17 cellular contexts compared by ENCODE assay signal in genomic region chr13:84237181-84237580, GRCh38.
DNase-seq lines count a peak whose midpoint lies in the region; ATAC-seq and TF ChIP-seq lines count a peak whose summit lies in the region.
"Had no signal": no experiment of that assay in that cellular context is flagged by ENCODE, and none has a peak within 500 bp of the region (broad histone marks: within the 10 kb centered on the region; RNA-seq: fewer than 3 reads in every experiment).

No MANE protein-coding gene starts in this region.

- H3K4me3 ChIP-seq in DND-41 (ENCODE audit: low read depth in 1 of 2, low read length in 2 of 2) = no peak overlapping the region
- H3K4me3 ChIP-seq in mammary epithelial cell (replicated peaks in 1 of 3; ENCODE audit: insufficient read depth in 1 of 3, low read depth in 2 of 3, low read length in 3 of 3) = no peak overlapping the region

- peak overlapping the region; percentile 52 for H2AFZ ChIP-seq in DND-41 (ENCODE audit: low read depth, low read length)
- H2AFZ ChIP-seq in mammary epithelial cell (ENCODE audit: low read depth, low read length) = no peak overlapping the region

- dilution Hi-C loops in mammary epithelial cell (cut with HindIII; ENCODE audit: low sequenced_read_pairs) = no loop called here

- TF ChIP-seq CTCF in DND-41 (IDR thresholded peaks at IDR 0.05; ENCODE audit: borderline replicate concordance, extremely low read depth, low read length, poor library complexity, severe bottlenecking) = no peak
- no peak for TF ChIP-seq CTCF in mammary epithelial cell (conservative IDR thresholded peaks at IDR 0.05 in 1 of 2, IDR thresholded peaks at IDR 0.05 in 1 of 2; ENCODE audit: extremely low read depth in 1 of 2, insufficient read depth in 1 of 2, low read depth in 1 of 2, low read length in 2 of 2)

- H3K9ac ChIP-seq in DND-41 (ENCODE audit: low read depth, low read length) = no peak overlapping the region
- no peak overlapping the region for H3K9ac ChIP-seq in mammary epithelial cell (ENCODE audit: insufficient read depth, low read length)
- H3K9ac ChIP-seq: KMS-11 had no signal

- H3K4me2 ChIP-seq in DND-41 (ENCODE audit: insufficient read depth, low read length) (no peak overlapping the region), mammary epithelial cell (ENCODE audit: insufficient read depth, low read depth, low read length) (no peak overlapping the region)
- H3K4me2 ChIP-seq: KMS-11 had no signal

- H3K9me3 ChIP-seq in DND-41 (ENCODE audit: insufficient read depth, low read length, severe bottlenecking) (no peaks in the 10 kb centered on the region), mammary epithelial cell (replicated peaks; ENCODE audit: insufficient read depth, low read length) (no peaks in the 10 kb centered on the region)

- WGBS in mammary epithelial cell (ENCODE audit: low coverage, missing lambda C conversion rate) = 95% methylated on average over 3 of the region's 3 CpGs

- in situ Hi-C loops in mammary epithelial cell (cut with MboI; ENCODE audit: low sequenced_read_pairs in 2 of 2) = no loop called here

- H3K4me1 ChIP-seq in DND-41 (ENCODE audit: insufficient read depth, low read length) = no peaks in the 10 kb centered on the region
- H3K4me1 ChIP-seq in mammary epithelial cell (ENCODE audit: insufficient read depth, low read length) = no peaks in the 10 kb centered on the region

- no TSS peak for BruUV-seq in mammary epithelial cell (replicated peaks; lab: Mats Ljungman, UMichigan)

- H4K20me1 ChIP-seq in DND-41 (ENCODE audit: insufficient read depth, low read length) (no peaks in the 10 kb centered on the region), mammary epithelial cell (ENCODE audit: insufficient read depth, low read length) (no peaks in the 10 kb centered on the region)

- H3K27me3 ChIP-seq in DND-41 (ENCODE audit: insufficient read depth, low read length, poor library complexity) (no peaks in the 10 kb centered on the region), mammary epithelial cell (ENCODE audit: insufficient read depth, low read length) (no peaks in the 10 kb centered on the region)

- no peak for ATAC-seq in DND-41 (ENCODE audit: insufficient read depth, low read depth)
- no peak for ATAC-seq in HG02623 (IDR thresholded peaks at IDR 0.05; ENCODE audit: unreplicated experiment)
- ATAC-seq: PC-3 had no signal

- H3K36me3 ChIP-seq in DND-41 (ENCODE audit: insufficient read depth, low read length) (no peaks in the 10 kb centered on the region), mammary epithelial cell (ENCODE audit: insufficient read depth, low read length) (no peaks in the 10 kb centered on the region)

- no peaks in the 10 kb centered on the region for H3K79me2 ChIP-seq in DND-41 (ENCODE audit: insufficient read depth, low read length)
- H3K79me2 ChIP-seq in mammary epithelial cell (ENCODE audit: insufficient read depth, low read length) = no peaks in the 10 kb centered on the region

- H3K27ac ChIP-seq in DND-41 (ENCODE audit: low read length) (no peak overlapping the region), mammary epithelial cell (ENCODE audit: insufficient read depth, low read depth, low read length) (no peak overlapping the region)
- H3K27ac ChIP-seq: KMS-11 had no signal

- CTCF ChIA-PET in mammary epithelial cell (lab: Charles Lee; ENCODE audit: low non-redundant PET) = no interaction called here

- DNase-seq in DND-41 (no peak), NCI-H345 treated with DMSO at 0.1 percent for 48 hours (lab: John Stamatoyannopoulos, UW; ENCODE audit: unreplicated experiment) (peak; percentile 4), inferior parietal cortex (ENCODE audit: extremely low spot score) (peak; percentile 25), pons (ENCODE audit: low spot score) (peak; percentile 3), mammary epithelial cell (no peak)
- DNase-seq in activated CD4-positive, alpha-beta T cell treated with anti-CD3 and anti-CD28 coated beads, Interleukin-2, amount 50 U/mL, for 4 hours = no peak
- DNase-seq: Calu3; CD4-positive, CD25-positive, alpha-beta regulatory T cell; NCI-H1092; NCI-H1694; NCI-H2107; NCI-H2227 treated with DMSO at 0.1 percent for 48 hours; NCI-H526; NK-92 treated with Interleukin-12 subunit alpha and Interleukin-12 subunit beta, amount 100 ng/mL, for 24 hours; PC-3 had no signal

- intact Hi-C loops in mammary epithelial cell (cut with micrococcal nuclease) = no loop called here

Comparison
In these comparisons a context has a peak if more than half of its experiments do, and no peak if none do; other contexts are left out.
1. DNase-seq: peak in NCI-H345 treated with DMSO at 0.1 percent for 48 hours (single experiment), inferior parietal cortex (single experiment) and pons (single experiment); none in DND-41 (single experiment), mammary epithelial cell (single experiment) and activated CD4-positive, alpha-beta T cell treated with anti-CD3 and anti-CD28 coated beads, Interleukin-2, amount 50 U/mL, for 4 hours (0 of 2).